In the genomic region with DNA sequence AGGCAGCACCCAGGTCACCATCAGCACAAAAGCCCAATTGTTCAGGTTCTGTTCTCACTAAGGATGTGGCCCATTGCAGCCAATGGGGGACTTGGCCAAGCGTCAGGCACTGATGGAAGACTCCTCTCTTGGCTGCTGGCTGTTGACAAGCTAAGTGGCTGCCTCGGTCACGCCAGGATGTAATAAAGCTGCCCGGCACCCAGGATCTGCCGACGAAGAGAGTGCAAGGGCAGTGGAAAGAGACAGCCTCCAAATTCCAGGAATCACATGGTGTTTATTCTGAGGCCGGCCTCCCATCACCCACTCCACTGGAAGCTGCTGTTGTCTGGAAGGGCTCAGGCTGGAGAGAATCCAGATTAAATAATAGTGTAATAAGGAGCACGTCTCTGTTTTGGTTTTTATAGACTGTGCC, we compare ENCODE assay signal across 1 cellular context.
TF ChIP-seq lines count a peak whose summit lies in the region.

No MANE protein-coding gene starts in this region.

TF ChIP-seq in SK-N-SH, 30 proteins besides CTCF, POLR2A, EP300 and RAD21 (continued from another document):
- TF ChIP-seq USF1 (IDR thresholded peaks at IDR 0.05; ENCODE audit: borderline replicate concordance, low read depth) (no peak), NRF1 (IDR thresholded peaks at IDR 0.05; ENCODE audit: low read depth, low read length) (no peak), MXI1 (IDR thresholded peaks at IDR 0.05; ENCODE audit: low read depth, low read length) (no peak), ELF1 (IDR thresholded peaks at IDR 0.05) (no peak), FOXM1 (IDR thresholded peaks at IDR 0.05; ENCODE audit: low read depth) (no peak), FOSL2 (IDR thresholded peaks at IDR 0.05; ENCODE audit: borderline replicate concordance, low read depth) (no peak), PBX3 (IDR thresholded peaks at IDR 0.05) (no peak)
